ENCODE assay signal across 1 cellular context in genomic region chr10:94493463-94493862, GRCh38.
TF ChIP-seq lines count a peak whose summit lies in the region.

No MANE protein-coding gene starts in this region.

TF ChIP-seq in HEK293, 187 proteins besides CTCF, POLR2A, EP300 and RAD21 (continued from another document):
- TF ChIP-seq ZNF121 (tag by site-specific recombination; IDR thresholded peaks at IDR 0.05) = 0 out of 2 replicates have a peak, but pooled peaks have one; percentile 26
- no peak for TF ChIP-seq ZBTB48 (tag by site-specific recombination; IDR thresholded peaks at IDR 0.05)
